ENCODE assay signal across 18 cellular contexts in genomic region chr13:49441846-49442245, GRCh38. TPM values are rescaled to one million over a fixed set of nuclear protein-coding genes. Genes with fewer than 3 reads are reported as not detected.
A peak's percentile ranks its signal among the peaks of the same experiment; 100 is the strongest.
DNase-seq lines count a peak whose midpoint lies in the region; ATAC-seq, FAIRE-seq and TF ChIP-seq lines count a peak whose summit lies in the region.
"Had no signal": no experiment of that assay in that cellular context is flagged by ENCODE, and none has a peak within 500 bp of the region (broad histone marks: within the 10 kb centered on the region; RNA-seq: fewer than 3 reads in every experiment).

No MANE protein-coding gene starts in this region.

- no peak for TF ChIP-seq CTCF in IMR-90 (conservative IDR thresholded peaks at IDR 0.05; ENCODE audit: low read depth, low read length)
- TF ChIP-seq CTCF in astrocyte (IDR thresholded peaks at IDR 0.05; ENCODE audit: insufficient read depth, low read depth, low read length) = no peak
- no peak for TF ChIP-seq CTCF in fibroblast of villous mesenchyme (IDR thresholded peaks at IDR 0.05; ENCODE audit: insufficient read depth, low read depth, low read length)

- intact Hi-C loops in activated CD4-positive, alpha-beta T cell treated with anti-CD3 and anti-CD28 coated beads, Interleukin-2, amount 10 ng/mL, durations not matched to agents 24 days and 14 days (cut with micrococcal nuclease) = loop anchor here (2.0 to 10.0 kb wide), 6 partner anchors 141 to 557 kb away; partner anchors contain the start of genes CDADC1, FNDC3A and SPRYD7
- intact Hi-C loops in IMR-90 (cut with micrococcal nuclease) = loop anchor here (2.0 kb wide), 1 partner anchor 53 kb away; the partner anchor contains the start of gene PHF11

- no peak overlapping the region for H4K8ac ChIP-seq in IMR-90 (ENCODE audit: low read depth in 2 of 2, low read length in 2 of 2)

- POLR2A ChIA-PET in IMR-90 (lab: Charles Lee; ENCODE audit: unreplicated experiment) = no interaction called here

- peaks cover 28 to 45% of the 10 kb centered on the region in 2 experiments for H3K79me1 ChIP-seq in IMR-90 (ENCODE audit: low read depth in 1 of 2, low read length in 2 of 2)

- no peak for DNase-seq in activated CD4-positive, alpha-beta T cell treated with anti-CD3 and anti-CD28 coated beads, Interleukin-2, amount 10 ng/mL, durations not matched to agents 24 days and 14 days
- no peak for DNase-seq in activated CD4-positive, alpha-beta T cell treated with anti-CD3 and anti-CD28 coated beads, Interleukin-2, amount 50 U/mL, for 48 hours
- DNase-seq in IMR-90 (peak; percentile 85), astrocyte (ENCODE audit: low read depth) (peak; percentile 90), fibroblast of villous mesenchyme (ENCODE audit: low read depth) (peak; percentile 67), NCI-H2171 (lab: John Stamatoyannopoulos, UW) (no peak)
- no peak for DNase-seq in effector memory CD4-positive, alpha-beta T cell
- DNase-seq: 8988T; activated CD4-positive, alpha-beta T cell treated with anti-CD3 and anti-CD28 coated beads for 4 hours; amniotic stem cell; gastrocnemius medialis; GM23248; midbrain; NCI-H1694 treated with DMSO at 0.1 percent for 48 hours; thyroid gland had no signal

- dilution Hi-C loops in IMR-90 (cut with HindIII; ENCODE audit: low sequenced_read_pairs, unreplicated experiment) = no loop called here

- H3K9me1 ChIP-seq in IMR-90 (ENCODE audit: insufficient read depth, low read length) = 0 out of 2 replicates have a peak, but pooled peaks cover 4% of the 10 kb centered on the region

- no peak overlapping the region for H2AK5ac ChIP-seq in IMR-90 (ENCODE audit: low read depth, low read length)

- H2AFZ ChIP-seq in IMR-90 (replicated peaks; ENCODE audit: low read length, poor library complexity) (no peak overlapping the region), astrocyte (ENCODE audit: low read depth, low read length) (no peak overlapping the region)
- H2AFZ ChIP-seq: GM23248 had no signal

- no peak overlapping the region for H2BK20ac ChIP-seq in IMR-90 (ENCODE audit: low read depth, low read length)

- no peak overlapping the region for H3K18ac ChIP-seq in IMR-90 (ENCODE audit: low read depth, low read length)

- H3K4me2 ChIP-seq in IMR-90 (ENCODE audit: low read depth, low read length) = no peak overlapping the region; the same call in 1 of the 2 replicates
- no peak overlapping the region for H3K4me2 ChIP-seq in astrocyte (ENCODE audit: low read length)

- H3K36me3 Mint-ChIP-seq in activated CD4-positive, alpha-beta T cell treated with anti-CD3 and anti-CD28 coated beads, Interleukin-2, amount 10 ng/mL, durations not matched to agents 24 days and 14 days (ENCODE audit: low read depth) = peaks cover 11% of the 10 kb centered on the region
- H3K36me3 Mint-ChIP-seq in astrocyte (ENCODE audit: low read depth, unreplicated experiment) = peaks cover 2% of the 10 kb centered on the region

- H3K79me2 ChIP-seq in astrocyte (ENCODE audit: insufficient read depth, low read length) = peaks cover 6% of the 10 kb centered on the region

- H3K9ac ChIP-seq in IMR-90 (ENCODE audit: low read depth, low read length) (no peak overlapping the region), astrocyte (ENCODE audit: low read length) (no peak overlapping the region)
- H3K9ac ChIP-seq: GM23248 had no signal

- H2AK9ac ChIP-seq in IMR-90 (replicated peaks; ENCODE audit: low read depth, low read length, poor library complexity) = no peak overlapping the region

- no CpG with 5 or more reads among the region's 2 CpGs for WGBS in IMR-90 (ENCODE audit: extremely low coverage in 2 of 2, insufficient read length in 1 of 2), 2 experiments

- no peaks in the 10 kb centered on the region for H3K9me3 ChIP-seq in IMR-90 (ENCODE audit: control insufficient read depth, insufficient read depth, low read length)
- no peaks in the 10 kb centered on the region for H3K9me3 ChIP-seq in astrocyte (ENCODE audit: insufficient read depth, low read depth, low read length)
- H3K9me3 ChIP-seq in effector memory CD4-positive, alpha-beta T cell (ENCODE audit: control insufficient read depth, low read length) = no peaks in the 10 kb centered on the region
- H3K9me3 ChIP-seq: gastrocnemius medialis, thyroid gland had no signal

- no peak for TF ChIP-seq RAD21 in IMR-90 (IDR thresholded peaks at IDR 0.05; ENCODE audit: low read length)

- H3K36me3 ChIP-seq in IMR-90 (ENCODE audit: control insufficient read depth, insufficient read depth, low read length) (peaks cover 2% of the 10 kb centered on the region; the same call in 1 of the 2 replicates), astrocyte (ENCODE audit: insufficient read depth, low read length) (no peaks in the 10 kb centered on the region)
- no peaks in the 10 kb centered on the region for H3K36me3 ChIP-seq in effector memory CD4-positive, alpha-beta T cell (ENCODE audit: control insufficient read depth, insufficient read depth, low read length)
- H3K36me3 ChIP-seq: gastrocnemius medialis, thyroid gland had no signal

- H3K4me3 Mint-ChIP-seq in activated CD4-positive, alpha-beta T cell treated with anti-CD3 and anti-CD28 coated beads, Interleukin-2, amount 10 ng/mL, durations not matched to agents 24 days and 14 days = peak overlapping the region; percentile 57
- H3K4me3 Mint-ChIP-seq in astrocyte (ENCODE audit: unreplicated experiment) = no peak overlapping the region

- no peak overlapping the region for H3K56ac ChIP-seq in IMR-90 (ENCODE audit: extremely low read depth, insufficient read depth, low read length)

- no peak for TF ChIP-seq POLR2A in IMR-90 (IDR thresholded peaks at IDR 0.05; ENCODE audit: low read depth, low read length)

- no peak overlapping the region for H3K27ac ChIP-seq in IMR-90 (ENCODE audit: insufficient read depth, low read length)
- no peak overlapping the region for H3K27ac ChIP-seq in astrocyte (ENCODE audit: low read depth, low read length)
- H3K27ac ChIP-seq in effector memory CD4-positive, alpha-beta T cell (ENCODE audit: insufficient read depth, low read length, poor library complexity, severe bottlenecking) = no peak overlapping the region
- H3K27ac ChIP-seq: C4-2B, gastrocnemius medialis, GM23248, RWPE1, thyroid gland had no signal

- H3K27me3 ChIP-seq in IMR-90 (ENCODE audit: control insufficient read depth, insufficient read depth, low read length) (no peaks in the 10 kb centered on the region), astrocyte (ENCODE audit: insufficient read depth, low read length) (no peaks in the 10 kb centered on the region)
- H3K27me3 ChIP-seq in effector memory CD4-positive, alpha-beta T cell (replicated peaks; ENCODE audit: control insufficient read depth, insufficient read depth, low read length, poor library complexity, severe bottlenecking) = no peaks in the 10 kb centered on the region
- H3K27me3 ChIP-seq: gastrocnemius medialis, thyroid gland had no signal

- H4K5ac ChIP-seq in IMR-90 (ENCODE audit: low read depth, low read length) = no peak overlapping the region

- no peak for FAIRE-seq in astrocyte (lab: Jason Lieb, UNC)

- H3K4me1 Mint-ChIP-seq in activated CD4-positive, alpha-beta T cell treated with anti-CD3 and anti-CD28 coated beads, Interleukin-2, amount 10 ng/mL, durations not matched to agents 24 days and 14 days = peaks cover 33% of the 10 kb centered on the region
- H3K4me1 Mint-ChIP-seq in astrocyte (ENCODE audit: low read depth, unreplicated experiment) = no peaks in the 10 kb centered on the region

- no peak overlapping the region for H3K14ac ChIP-seq in IMR-90 (replicated peaks; ENCODE audit: low read depth, low read length)

- H2BK120ac ChIP-seq in IMR-90 (ENCODE audit: low read depth, low read length) = no peak overlapping the region

- in situ Hi-C loops in IMR-90 (cut with MboI; ENCODE audit: low sequenced_read_pairs) = loop anchor here (5.0 kb wide), 1 partner anchor 135 kb away; no protein-coding TSS in a partner anchor

- H3K27ac Mint-ChIP-seq in activated CD4-positive, alpha-beta T cell treated with anti-CD3 and anti-CD28 coated beads, Interleukin-2, amount 10 ng/mL, durations not matched to agents 24 days and 14 days = peak overlapping the region; percentile 98
- H3K27ac Mint-ChIP-seq in astrocyte (ENCODE audit: unreplicated experiment) = no peak overlapping the region

- ATAC-seq in IMR-90 (ENCODE audit: low read depth) = no peak
- no peak for ATAC-seq in HG03432 (IDR thresholded peaks at IDR 0.05; ENCODE audit: unreplicated experiment)
- ATAC-seq: gastrocnemius medialis had no signal

- H2BK5ac ChIP-seq in IMR-90 (ENCODE audit: low read depth, low read length, poor library complexity, severe bottlenecking) = no peak overlapping the region

- H3K4ac ChIP-seq in IMR-90 (ENCODE audit: low read depth, low read length) = no peak overlapping the region

- H3K4me1 ChIP-seq in IMR-90 (ENCODE audit: control insufficient read depth, insufficient read depth, low read length) = no peaks in the 10 kb centered on the region
- peaks cover 7% of the 10 kb centered on the region for H3K4me1 ChIP-seq in astrocyte (ENCODE audit: insufficient read depth, low read length)
- no peaks in the 10 kb centered on the region for H3K4me1 ChIP-seq in effector memory CD4-positive, alpha-beta T cell (ENCODE audit: control insufficient read depth, insufficient read depth, low read length, poor library complexity, severe bottlenecking)

- CTCF ChIA-PET in IMR-90 (lab: Yijun Ruan, JAX) = no interaction called here

- no peak overlapping the region for H3K4me3 ChIP-seq in IMR-90 (ENCODE audit: insufficient read depth, low read depth, low read length)
- H3K4me3 ChIP-seq in astrocyte (ENCODE audit: insufficient read depth, low read depth, low read length) = no peak overlapping the region
- H3K4me3 ChIP-seq in fibroblast of villous mesenchyme (ENCODE audit: low read depth, low read length) = no peak overlapping the region
- no peak overlapping the region for H3K4me3 ChIP-seq in effector memory CD4-positive, alpha-beta T cell (ENCODE audit: insufficient read depth, low read depth, low read length, poor library complexity, severe bottlenecking)
- H3K4me3 ChIP-seq: gastrocnemius medialis, GM23248, thyroid gland had no signal

- no TSS peak for BruUV-seq in IMR-90 (replicated peaks; lab: Mats Ljungman, UMichigan)

- H4K20me1 ChIP-seq in IMR-90 (ENCODE audit: insufficient read depth, low read length) = no peaks in the 10 kb centered on the region
- H4K20me1 ChIP-seq in astrocyte (ENCODE audit: insufficient read depth, low read length) = no peaks in the 10 kb centered on the region

- H3K27me3 Mint-ChIP-seq in activated CD4-positive, alpha-beta T cell treated with anti-CD3 and anti-CD28 coated beads, Interleukin-2, amount 10 ng/mL, durations not matched to agents 24 days and 14 days = peaks cover 5% of the 10 kb centered on the region
- no peaks in the 10 kb centered on the region for H3K27me3 Mint-ChIP-seq in astrocyte (ENCODE audit: low read depth, unreplicated experiment)

- H4K91ac ChIP-seq in IMR-90 (ENCODE audit: insufficient read depth, low read depth, low read length) = no peak overlapping the region

- no peak overlapping the region for H3K23ac ChIP-seq in IMR-90 (ENCODE audit: low read depth, low read length)

- no peak overlapping the region for H2BK15ac ChIP-seq in IMR-90 (ENCODE audit: low read depth, low read length)

- H3K9me3 Mint-ChIP-seq in activated CD4-positive, alpha-beta T cell treated with anti-CD3 and anti-CD28 coated beads, Interleukin-2, amount 10 ng/mL, durations not matched to agents 24 days and 14 days = no peaks in the 10 kb centered on the region
- H3K9me3 Mint-ChIP-seq in astrocyte (ENCODE audit: unreplicated experiment) = peaks cover 2% of the 10 kb centered on the region

RNA-seq across cellular contexts. Expression of gene CAB39L, which starts 2.0 kb away (rescaled TPM):
- 5.7 and 6.8 TPM in 2 replicates for total RNA-seq in activated CD4-positive, alpha-beta T cell treated with anti-CD3 and anti-CD28 coated beads, Interleukin-2, amount 10 ng/mL, durations not matched to agents 24 days and 14 days
- 16.7 and 21.9 TPM in 2 replicates for total RNA-seq in IMR-90 (2012; rRNA removed)
- polyA plus RNA-seq in IMR-90 (2012; rRNA removed) = 6.6 and 8.5 TPM in 2 replicates
- polyA plus RNA-seq in IMR-90 (2012; cell fraction: cytosol; rRNA removed) = 2.4 and 3.2 TPM in 2 replicates
- polyA plus RNA-seq in IMR-90 (2012; cell fraction: nucleus; rRNA removed; ENCODE audit: low replicate concordance) = 2.4 and 6.0 TPM in 2 replicates
- 13.2 and 13.7 TPM in 2 replicates for total RNA-seq in astrocyte
- 10.3 and 15.1 TPM in 2 replicates for total RNA-seq in fibroblast of villous mesenchyme

RNA-seq across cellular contexts. Expression of gene SETDB2, which starts 2.2 kb away (rescaled TPM):
- 13.4 and 14.5 TPM in 2 replicates for total RNA-seq in activated CD4-positive, alpha-beta T cell treated with anti-CD3 and anti-CD28 coated beads, Interleukin-2, amount 10 ng/mL, durations not matched to agents 24 days and 14 days
- total RNA-seq in IMR-90 (2012; rRNA removed) = 5.7 and 8.6 TPM in 2 replicates
- polyA plus RNA-seq in IMR-90 (2012; rRNA removed) = 2.9 and 4.3 TPM in 2 replicates
- polyA plus RNA-seq in IMR-90 (2012; cell fraction: cytosol; rRNA removed) = 0.33 and 0.35 TPM in 2 replicates
- polyA plus RNA-seq in IMR-90 (2012; cell fraction: nucleus; rRNA removed; ENCODE audit: low replicate concordance) = 1.1 and 6.2 TPM in 2 replicates
- total RNA-seq in astrocyte = 5.6 and 5.8 TPM in 2 replicates
- total RNA-seq in fibroblast of villous mesenchyme = 11.9 and 16.4 TPM in 2 replicates

RNA-seq across cellular contexts. Expression of gene PHF11, which starts 53.9 kb away (rescaled TPM):
- total RNA-seq in activated CD4-positive, alpha-beta T cell treated with anti-CD3 and anti-CD28 coated beads, Interleukin-2, amount 10 ng/mL, durations not matched to agents 24 days and 14 days = 56.8 and 60.8 TPM in 2 replicates
- total RNA-seq in IMR-90 (2012; rRNA removed) (3.9 and 6.7 TPM in 2 replicates), astrocyte (26.8 and 30.8 TPM in 2 replicates), fibroblast of villous mesenchyme (21.6 and 27.6 TPM in 2 replicates)
- polyA plus RNA-seq in IMR-90 (2012; rRNA removed) = 12.2 and 15.4 TPM in 2 replicates
- 4.0 TPM in 2 replicates for polyA plus RNA-seq in IMR-90 (2012; cell fraction: cytosol; rRNA removed)
- polyA plus RNA-seq in IMR-90 (2012; cell fraction: nucleus; rRNA removed; ENCODE audit: low replicate concordance) = 9.2 and 65.7 TPM in 2 replicates

Comparison
In these comparisons a context has a peak if more than half of its experiments do, and no peak if none do; other contexts are left out.
1. DNase-seq: peak in IMR-90 (single experiment), astrocyte (single experiment) and fibroblast of villous mesenchyme (single experiment); none in activated CD4-positive, alpha-beta T cell treated with anti-CD3 and anti-CD28 coated beads, Interleukin-2, amount 10 ng/mL, durations not matched to agents 24 days and 14 days (single experiment), activated CD4-positive, alpha-beta T cell treated with anti-CD3 and anti-CD28 coated beads, Interleukin-2, amount 50 U/mL, for 48 hours (0 of 2), NCI-H2171 (single experiment) and effector memory CD4-positive, alpha-beta T cell (0 of 3).